8 cellular contexts compared by ENCODE assay signal in the genomic region with DNA sequence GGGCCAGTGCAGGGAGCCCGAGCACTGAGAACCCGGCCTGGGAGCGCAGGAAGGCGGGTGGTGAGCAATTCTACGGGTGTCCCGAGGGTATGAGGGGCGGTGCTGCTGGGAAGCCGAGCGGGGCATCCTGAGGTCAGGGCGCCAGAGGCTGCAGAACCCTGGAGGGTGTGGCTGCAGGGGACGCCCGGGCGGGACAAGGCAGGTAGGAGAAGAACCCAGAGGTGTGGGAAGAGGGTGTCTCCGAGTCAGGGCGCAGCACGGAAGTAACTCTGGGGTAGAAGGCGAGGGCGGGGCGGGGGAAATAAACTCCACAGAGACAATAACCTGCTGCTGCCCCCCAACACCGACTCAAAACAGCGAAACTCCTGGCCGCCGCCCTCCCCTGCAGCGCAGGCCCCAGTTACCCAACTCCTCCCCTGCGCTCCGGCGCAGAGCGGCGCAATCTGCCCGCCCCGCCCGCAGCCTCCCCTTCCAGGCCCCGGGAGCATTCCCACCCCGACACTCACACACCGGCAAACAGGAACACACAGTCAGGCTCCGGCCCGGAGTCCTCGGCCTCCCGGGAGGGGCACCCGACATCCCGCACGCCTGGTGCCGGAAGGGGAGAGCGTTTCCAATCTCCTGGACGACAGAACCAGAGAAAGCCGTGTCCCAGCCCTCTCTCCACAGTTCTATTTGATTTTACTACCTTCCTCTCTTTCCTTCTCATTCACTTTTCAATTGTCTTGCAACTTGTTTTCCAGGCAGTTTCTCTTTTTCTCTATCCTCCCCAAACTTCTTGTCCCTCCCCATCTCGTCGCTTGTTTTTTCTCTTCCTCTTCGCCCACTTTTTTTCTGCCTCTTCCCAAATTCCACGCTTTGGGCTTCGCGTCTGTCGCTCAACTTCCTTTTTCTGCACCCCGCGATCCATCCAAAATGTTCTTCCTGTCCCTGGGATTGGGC. TPM values are rescaled to one million over a fixed set of nuclear protein-coding genes. Genes with fewer than 3 reads are reported as not detected.
A peak's percentile ranks its signal among the peaks of the same experiment; 100 is the strongest.
DNase-seq lines count a peak whose midpoint lies in the region; ATAC-seq and TF ChIP-seq lines count a peak whose summit lies in the region.

No MANE protein-coding gene starts in this region.

- peaks cover 97% of the 10 kb centered on the region for H3K27me3 ChIP-seq in lower lobe of right lung (ENCODE audit: low read depth)

- intact Hi-C loops in lower lobe of right lung (cut with DNase I), result no loop called here

- H3K4me1 ChIP-seq in HEK293 (ENCODE audit: control insufficient read depth, insufficient read depth, low read length) (peaks cover 10% of the 10 kb centered on the region), lower lobe of right lung (peaks cover 42% of the 10 kb centered on the region)

- H3K9me3 ChIP-seq in HEK293 (ENCODE audit: control insufficient read depth, insufficient read depth, low read depth, low read length), result no peaks in the 10 kb centered on the region
- H3K9me3 ChIP-seq in lower lobe of right lung, result no peaks in the 10 kb centered on the region

- DNase-seq in AG08396 (ENCODE audit: low spot score) (peak; percentile 53), astrocyte of the cerebellum (ENCODE audit: low read depth) (no peak), lower lobe of right lung (no peak), NCI-H1048 (lab: John Stamatoyannopoulos, UW) (no peak)

- in situ Hi-C loops in astrocyte of the cerebellum (cut with HindIII; ENCODE audit: low sequenced_read_pairs), result no loop called here

- POLR2A ChIA-PET in HEK293 (lab: Yijun Ruan, JAX), result no interaction called here

- H3K4me3 ChIP-seq in HEK293 (ENCODE audit: low read depth, low read length) (peak overlapping the region; percentile 49), astrocyte of the cerebellum (ENCODE audit: low read depth, low read length) (peak overlapping the region; percentile 14), lower lobe of right lung (peak overlapping the region; percentile 29)

- ATAC-seq in lower lobe of right lung, result peak in 1 of 2 donors; percentile 22
- ATAC-seq in GM19455 (IDR thresholded peaks at IDR 0.05; ENCODE audit: unreplicated experiment), result no peak
- no peak for ATAC-seq in GM19035 (IDR thresholded peaks at IDR 0.05; ENCODE audit: unreplicated experiment)
- ATAC-seq in HG02678 (IDR thresholded peaks at IDR 0.05; ENCODE audit: unreplicated experiment), result no peak

- CTCF ChIA-PET in HEK293 (lab: Yijun Ruan, JAX), result interaction anchor here (1.3 to 7.3 kb wide), 2 partner anchors 15 to 18 kb away, joined by 3 to 52 read pairs; no protein-coding TSS in a partner anchor

- no peak for TF ChIP-seq CTCF in HEK293 (tag by site-specific recombination; IDR thresholded peaks at IDR 0.05)
- no peak for TF ChIP-seq CTCF in astrocyte of the cerebellum (IDR thresholded peaks at IDR 0.05; ENCODE audit: low read depth, low read length, missing control alignments)
- TF ChIP-seq CTCF in lower lobe of right lung (IDR thresholded peaks at IDR 0.05), result no peak

- H3K36me3 ChIP-seq in HEK293 (ENCODE audit: control insufficient read depth in 2 of 2, insufficient read depth in 1 of 2, low read length in 2 of 2), result peaks cover 0 to 3% of the 10 kb centered on the region in 2 experiments; a peak in 2 of 3 replicates
- no peaks in the 10 kb centered on the region for H3K36me3 ChIP-seq in lower lobe of right lung

- H3K27ac ChIP-seq in HEK293 (ENCODE audit: extremely low read depth, low read depth, low read length), result peak overlapping the region; percentile 45; the same call in 1 of the 2 replicates
- no peak overlapping the region for H3K27ac ChIP-seq in lower lobe of right lung

TF ChIP-seq in HEK293, 187 proteins besides CTCF, POLR2A, EP300 and RAD21 (continues in another document):
- TF ChIP-seq, protein P1, sequence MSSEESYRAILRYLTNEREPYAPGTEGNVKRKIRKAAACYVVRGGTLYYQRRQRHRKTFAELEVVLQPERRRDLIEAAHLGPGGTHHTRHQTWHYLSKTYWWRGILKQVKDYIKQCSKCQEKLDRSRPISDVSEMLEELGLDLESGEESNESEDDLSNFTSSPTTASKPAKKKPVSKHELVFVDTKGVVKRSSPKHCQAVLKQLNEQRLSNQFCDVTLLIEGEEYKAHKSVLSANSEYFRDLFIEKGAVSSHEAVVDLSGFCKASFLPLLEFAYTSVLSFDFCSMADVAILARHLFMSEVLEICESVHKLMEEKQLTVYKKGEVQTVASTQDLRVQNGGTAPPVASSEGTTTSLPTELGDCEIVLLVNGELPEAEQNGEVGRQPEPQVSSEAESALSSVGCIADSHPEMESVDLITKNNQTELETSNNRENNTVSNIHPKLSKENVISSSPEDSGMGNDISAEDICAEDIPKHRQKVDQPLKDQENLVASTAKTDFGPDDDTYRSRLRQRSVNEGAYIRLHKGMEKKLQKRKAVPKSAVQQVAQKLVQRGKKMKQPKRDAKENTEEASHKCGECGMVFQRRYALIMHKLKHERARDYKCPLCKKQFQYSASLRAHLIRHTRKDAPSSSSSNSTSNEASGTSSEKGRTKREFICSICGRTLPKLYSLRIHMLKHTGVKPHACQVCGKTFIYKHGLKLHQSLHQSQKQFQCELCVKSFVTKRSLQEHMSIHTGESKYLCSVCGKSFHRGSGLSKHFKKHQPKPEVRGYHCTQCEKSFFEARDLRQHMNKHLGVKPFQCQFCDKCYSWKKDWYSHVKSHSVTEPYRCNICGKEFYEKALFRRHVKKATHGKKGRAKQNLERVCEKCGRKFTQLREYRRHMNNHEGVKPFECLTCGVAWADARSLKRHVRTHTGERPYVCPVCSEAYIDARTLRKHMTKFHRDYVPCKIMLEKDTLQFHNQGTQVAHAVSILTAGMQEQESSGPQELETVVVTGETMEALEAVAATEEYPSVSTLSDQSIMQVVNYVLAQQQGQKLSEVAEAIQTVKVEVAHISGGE (tag by site-specific recombination; conservative IDR thresholded peaks at IDR 0.05; ENCODE audit: low read depth), result peak; percentile 38; the same call in 1 of the 2 replicates
- TF ChIP-seq, protein P2, sequence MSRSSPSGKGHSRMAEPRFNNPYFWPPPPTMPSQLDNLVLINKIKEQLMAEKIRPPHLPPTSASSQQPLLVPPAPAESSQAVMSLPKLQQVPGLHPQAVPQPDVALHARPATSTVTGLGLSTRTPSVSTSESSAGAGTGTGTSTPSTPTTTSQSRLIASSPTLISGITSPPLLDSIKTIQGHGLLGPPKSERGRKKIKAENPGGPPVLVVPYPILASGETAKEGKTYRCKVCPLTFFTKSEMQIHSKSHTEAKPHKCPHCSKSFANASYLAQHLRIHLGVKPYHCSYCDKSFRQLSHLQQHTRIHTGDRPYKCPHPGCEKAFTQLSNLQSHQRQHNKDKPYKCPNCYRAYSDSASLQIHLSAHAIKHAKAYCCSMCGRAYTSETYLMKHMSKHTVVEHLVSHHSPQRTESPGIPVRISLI (tag by site-specific recombination; IDR thresholded peaks at IDR 0.05), result no peak
- TF ChIP-seq, protein P3, sequence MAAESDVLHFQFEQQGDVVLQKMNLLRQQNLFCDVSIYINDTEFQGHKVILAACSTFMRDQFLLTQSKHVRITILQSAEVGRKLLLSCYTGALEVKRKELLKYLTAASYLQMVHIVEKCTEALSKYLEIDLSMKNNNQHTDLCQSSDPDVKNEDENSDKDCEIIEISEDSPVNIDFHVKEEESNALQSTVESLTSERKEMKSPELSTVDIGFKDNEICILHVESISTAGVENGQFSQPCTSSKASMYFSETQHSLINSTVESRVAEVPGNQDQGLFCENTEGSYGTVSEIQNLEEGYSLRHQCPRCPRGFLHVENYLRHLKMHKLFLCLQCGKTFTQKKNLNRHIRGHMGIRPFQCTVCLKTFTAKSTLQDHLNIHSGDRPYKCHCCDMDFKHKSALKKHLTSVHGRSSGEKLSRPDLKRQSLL (tag by site-specific recombination; IDR thresholded peaks at IDR 0.05), result no peak
- TF ChIP-seq ZBTB20 (tag by site-specific recombination; IDR thresholded peaks at IDR 0.05), result peak; percentile 85
- TF ChIP-seq ZNF341 (tag by site-specific recombination; IDR thresholded peaks at IDR 0.05; ENCODE audit: low read depth), result 0 out of 2 replicates have a peak, but pooled peaks have one; percentile 12
- peak; percentile 71 for TF ChIP-seq ZNF366 (tag by site-specific recombination; conservative IDR thresholded peaks at IDR 0.05)
- no peak for TF ChIP-seq SCRT2 (tag by site-specific recombination; IDR thresholded peaks at IDR 0.05)
- TF ChIP-seq ZSCAN23 (tag by site-specific recombination; IDR thresholded peaks at IDR 0.05), result peak; percentile 29; the same call in 1 of the 2 replicates
- TF ChIP-seq, protein P4, sequence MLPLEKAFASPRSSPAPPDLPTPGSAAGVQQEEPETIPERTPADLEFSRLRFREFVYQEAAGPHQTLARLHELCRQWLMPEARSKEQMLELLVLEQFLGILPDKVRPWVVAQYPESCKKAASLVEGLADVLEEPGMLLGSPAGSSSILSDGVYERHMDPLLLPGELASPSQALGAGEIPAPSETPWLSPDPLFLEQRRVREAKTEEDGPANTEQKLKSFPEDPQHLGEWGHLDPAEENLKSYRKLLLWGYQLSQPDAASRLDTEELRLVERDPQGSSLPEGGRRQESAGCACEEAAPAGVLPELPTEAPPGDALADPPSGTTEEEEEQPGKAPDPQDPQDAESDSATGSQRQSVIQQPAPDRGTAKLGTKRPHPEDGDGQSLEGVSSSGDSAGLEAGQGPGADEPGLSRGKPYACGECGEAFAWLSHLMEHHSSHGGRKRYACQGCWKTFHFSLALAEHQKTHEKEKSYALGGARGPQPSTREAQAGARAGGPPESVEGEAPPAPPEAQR (tag by site-specific recombination; IDR thresholded peaks at IDR 0.05), result no peak
- TF ChIP-seq ZFP37 (tag by site-specific recombination; IDR thresholded peaks at IDR 0.05), result no peak
- no peak for TF ChIP-seq SALL2 (tag by site-specific recombination; IDR thresholded peaks at IDR 0.05; ENCODE audit: borderline replicate concordance)
- TF ChIP-seq KLF1 (tag by site-specific recombination; IDR thresholded peaks at IDR 0.05), result peak; percentile 99
- TF ChIP-seq ZNF76 (tag by site-specific recombination; IDR thresholded peaks at IDR 0.05; ENCODE audit: borderline replicate concordance, low read depth), result peak; percentile 63
- TF ChIP-seq, protein P5, sequence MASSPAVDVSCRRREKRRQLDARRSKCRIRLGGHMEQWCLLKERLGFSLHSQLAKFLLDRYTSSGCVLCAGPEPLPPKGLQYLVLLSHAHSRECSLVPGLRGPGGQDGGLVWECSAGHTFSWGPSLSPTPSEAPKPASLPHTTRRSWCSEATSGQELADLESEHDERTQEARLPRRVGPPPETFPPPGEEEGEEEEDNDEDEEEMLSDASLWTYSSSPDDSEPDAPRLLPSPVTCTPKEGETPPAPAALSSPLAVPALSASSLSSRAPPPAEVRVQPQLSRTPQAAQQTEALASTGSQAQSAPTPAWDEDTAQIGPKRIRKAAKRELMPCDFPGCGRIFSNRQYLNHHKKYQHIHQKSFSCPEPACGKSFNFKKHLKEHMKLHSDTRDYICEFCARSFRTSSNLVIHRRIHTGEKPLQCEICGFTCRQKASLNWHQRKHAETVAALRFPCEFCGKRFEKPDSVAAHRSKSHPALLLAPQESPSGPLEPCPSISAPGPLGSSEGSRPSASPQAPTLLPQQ (tag by site-specific recombination; IDR thresholded peaks at IDR 0.05), result peak; percentile 10; the same call in 1 of the 2 replicates
- no peak for TF ChIP-seq FEZF1 (tag by site-specific recombination; IDR thresholded peaks at IDR 0.05)

RNA-seq across cellular contexts. Expression of a gene that starts 2.4 kb away (rescaled TPM):
- 0.18 TPM for total RNA-seq in lower lobe of right lung

RNA-seq across cellular contexts. Expression of a gene that starts 31.9 kb away (rescaled TPM):
- 16.4 TPM for total RNA-seq in lower lobe of right lung
